Comparison of ENCODE assay signal across 8 cellular contexts in the genomic region with DNA sequence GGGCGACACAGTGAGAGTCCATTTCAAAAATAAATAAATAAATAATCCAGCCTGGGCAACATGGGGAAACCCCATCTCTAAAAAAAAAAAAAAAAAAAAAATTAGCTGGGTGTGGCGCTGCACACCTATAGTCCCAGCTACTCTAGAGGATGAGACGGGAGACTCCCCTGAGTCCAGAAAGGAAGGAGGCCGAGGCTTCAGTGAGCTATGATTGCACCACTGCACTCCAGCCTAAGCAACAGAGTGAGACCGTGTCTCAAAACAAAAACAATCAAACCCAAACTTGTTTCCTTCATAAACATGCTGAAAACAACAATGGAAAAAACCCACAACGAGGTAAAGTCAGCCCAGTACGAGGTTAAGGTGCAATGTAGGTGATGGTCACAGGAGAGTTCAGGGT. TPM values are rescaled to one million over a fixed set of nuclear protein-coding genes. Genes with fewer than 3 reads are reported as not detected.
DNase-seq lines count a peak whose midpoint lies in the region; ATAC-seq, FAIRE-seq and TF ChIP-seq lines count a peak whose summit lies in the region.

No MANE protein-coding gene starts in this region.

- H3K9me3 ChIP-seq in DOHH2 (ENCODE audit: control insufficient read depth, insufficient read depth, low read length) (no peaks in the 10 kb centered on the region), pancreas (no peaks in the 10 kb centered on the region)

- FAIRE-seq in pancreas (lab: Jason Lieb, UNC), result no peak

- TF ChIP-seq CTCF in DOHH2 (IDR thresholded peaks at IDR 0.05; ENCODE audit: low read depth, low read length, poor library complexity, severe bottlenecking) (no peak), pancreas (IDR thresholded peaks at IDR 0.05) (no peak)

- peaks cover 61% of the 10 kb centered on the region for H3K79me2 ChIP-seq in DOHH2 (ENCODE audit: control insufficient read depth, low read length)

- H3K4me2 ChIP-seq in DOHH2 (ENCODE audit: low read length), result peak overlapping the region; percentile 87

- peaks cover 83% of the 10 kb centered on the region for H3K4me1 ChIP-seq in DOHH2 (ENCODE audit: control insufficient read depth, low read length)
- peaks cover 43 to 51% (median 50%) of the 10 kb centered on the region in 3 donors for H3K4me1 ChIP-seq in pancreas

- H3K36me3 ChIP-seq in DOHH2 (ENCODE audit: control insufficient read depth, low read length), result peaks cover 49% of the 10 kb centered on the region
- H3K36me3 ChIP-seq in pancreas, result peaks cover 0 to 13% (median 8%) of the 10 kb centered on the region in 3 donors

- peaks cover 20% of the 10 kb centered on the region; the same call in 1 of the 2 replicates for H4K20me1 ChIP-seq in DOHH2 (ENCODE audit: control insufficient read depth, insufficient read depth, low read depth, low read length)

- intact Hi-C loops in pancreas (cut with DNase I), result no loop called here

- H3K4me3 ChIP-seq in DOHH2 (ENCODE audit: low read length) (peak overlapping the region; percentile 98), pancreas (peak overlapping the region in 3 of 4 donors; percentile 97 to 100 (median 100))

- ATAC-seq in pancreas, result no peak
- ATAC-seq in GM19455 (IDR thresholded peaks at IDR 0.05; ENCODE audit: unreplicated experiment), result no peak

- H3K27me3 ChIP-seq in DOHH2 (ENCODE audit: control insufficient read depth, low read length) (no peaks in the 10 kb centered on the region), pancreas (no peaks in the 10 kb centered on the region)

- peak overlapping the region; percentile 72 for H3K27ac ChIP-seq in DOHH2 (ENCODE audit: low read depth, low read length)
- H3K27ac ChIP-seq in epithelial cell of prostate, result peak overlapping the region; percentile 91
- H3K27ac ChIP-seq in pancreas, result no peak overlapping the region

- no peaks in the 10 kb centered on the region for H3K9me2 ChIP-seq in DOHH2 (replicated peaks; ENCODE audit: control insufficient read depth, low read length)

- WGBS in pancreas, 2 donors, result 15 to 21% methylated on average over 6 to 7 of the region's 7 CpGs

- peak; percentile 23 for DNase-seq in OCI-M1 (lab: John Stamatoyannopoulos, UW)
- DNase-seq in epithelial cell of prostate (ENCODE audit: low read depth, low spot score), result no peak
- no peak for DNase-seq in pancreas
- no peak for DNase-seq in stimulated activated naive CD4-positive, alpha-beta T cell (lab: John Stamatoyannopoulos, UW)
- no peak for DNase-seq in NCI-H128 (lab: John Stamatoyannopoulos, UW; ENCODE audit: unreplicated experiment)
- no peak for DNase-seq in NCI-H345 (lab: John Stamatoyannopoulos, UW)

- peaks cover 13% of the 10 kb centered on the region for H3F3A ChIP-seq in DOHH2 (ENCODE audit: control insufficient read depth, insufficient read depth)

RNA-seq across cellular contexts. Expression of a gene that starts 1.2 kb away (rescaled TPM):
- total RNA-seq in pancreas, result 1 to 10 TPM; 4.2 to 8.6 (median 6.0) TPM
- polyA plus RNA-seq in pancreas, result 1 to 10 TPM; 7.5 to 9.1 TPM

RNA-seq across cellular contexts. Expression of a gene that starts 8.8 kb away (rescaled TPM):
- under 1 TPM in 5 of 6 donors, not detected in 1; 0.12 to 0.59 (median 0.32) TPM for total RNA-seq in pancreas
- under 1 TPM; 0.54 to 0.76 TPM for polyA plus RNA-seq in pancreas

RNA-seq across cellular contexts. Expression of a gene that starts 19.7 kb away (rescaled TPM):
- 10 to 100 TPM; 10.9 to 15.0 (median 13.7) TPM for total RNA-seq in pancreas
- 10 to 100 TPM; 15.5 to 41.2 TPM for polyA plus RNA-seq in pancreas

Comparison
In these comparisons a context has a peak if more than half of its experiments do, and no peak if none do; other contexts are left out.
1. H3K27ac ChIP-seq: peak in DOHH2 (single experiment) and epithelial cell of prostate (single experiment); none in pancreas (0 of 4).